Comparison of ENCODE assay signal across 1 cellular context in the genomic region with DNA sequence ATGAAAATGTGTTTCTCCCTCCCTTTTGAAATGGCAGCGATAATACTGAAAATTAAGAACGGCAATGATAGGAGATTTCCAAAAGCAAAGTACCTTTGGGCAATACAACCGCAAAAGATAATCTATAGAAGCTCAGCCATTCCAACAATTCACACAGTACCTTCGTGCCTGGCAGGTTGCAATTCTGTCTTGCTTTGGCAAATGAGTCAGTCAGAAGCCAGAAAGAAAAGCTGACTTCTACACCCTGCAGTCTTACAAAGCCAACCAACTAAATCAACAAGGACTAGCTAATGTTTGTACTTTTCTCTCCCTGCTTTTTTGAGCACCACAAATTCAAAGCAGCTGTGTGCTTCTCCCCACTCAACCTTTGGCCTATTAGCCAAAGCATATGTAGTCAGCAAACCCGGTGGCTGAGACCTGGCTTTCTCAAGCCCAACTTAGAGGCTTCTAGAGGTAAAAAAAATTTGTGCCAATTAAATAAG.
TF ChIP-seq lines count a peak whose summit lies in the region.

No MANE protein-coding gene starts in this region.

TF ChIP-seq in HepG2, 621 proteins besides CTCF, POLR2A, EP300 and RAD21 (continued from another document and continues in another):
- TF ChIP-seq, protein P1, sequence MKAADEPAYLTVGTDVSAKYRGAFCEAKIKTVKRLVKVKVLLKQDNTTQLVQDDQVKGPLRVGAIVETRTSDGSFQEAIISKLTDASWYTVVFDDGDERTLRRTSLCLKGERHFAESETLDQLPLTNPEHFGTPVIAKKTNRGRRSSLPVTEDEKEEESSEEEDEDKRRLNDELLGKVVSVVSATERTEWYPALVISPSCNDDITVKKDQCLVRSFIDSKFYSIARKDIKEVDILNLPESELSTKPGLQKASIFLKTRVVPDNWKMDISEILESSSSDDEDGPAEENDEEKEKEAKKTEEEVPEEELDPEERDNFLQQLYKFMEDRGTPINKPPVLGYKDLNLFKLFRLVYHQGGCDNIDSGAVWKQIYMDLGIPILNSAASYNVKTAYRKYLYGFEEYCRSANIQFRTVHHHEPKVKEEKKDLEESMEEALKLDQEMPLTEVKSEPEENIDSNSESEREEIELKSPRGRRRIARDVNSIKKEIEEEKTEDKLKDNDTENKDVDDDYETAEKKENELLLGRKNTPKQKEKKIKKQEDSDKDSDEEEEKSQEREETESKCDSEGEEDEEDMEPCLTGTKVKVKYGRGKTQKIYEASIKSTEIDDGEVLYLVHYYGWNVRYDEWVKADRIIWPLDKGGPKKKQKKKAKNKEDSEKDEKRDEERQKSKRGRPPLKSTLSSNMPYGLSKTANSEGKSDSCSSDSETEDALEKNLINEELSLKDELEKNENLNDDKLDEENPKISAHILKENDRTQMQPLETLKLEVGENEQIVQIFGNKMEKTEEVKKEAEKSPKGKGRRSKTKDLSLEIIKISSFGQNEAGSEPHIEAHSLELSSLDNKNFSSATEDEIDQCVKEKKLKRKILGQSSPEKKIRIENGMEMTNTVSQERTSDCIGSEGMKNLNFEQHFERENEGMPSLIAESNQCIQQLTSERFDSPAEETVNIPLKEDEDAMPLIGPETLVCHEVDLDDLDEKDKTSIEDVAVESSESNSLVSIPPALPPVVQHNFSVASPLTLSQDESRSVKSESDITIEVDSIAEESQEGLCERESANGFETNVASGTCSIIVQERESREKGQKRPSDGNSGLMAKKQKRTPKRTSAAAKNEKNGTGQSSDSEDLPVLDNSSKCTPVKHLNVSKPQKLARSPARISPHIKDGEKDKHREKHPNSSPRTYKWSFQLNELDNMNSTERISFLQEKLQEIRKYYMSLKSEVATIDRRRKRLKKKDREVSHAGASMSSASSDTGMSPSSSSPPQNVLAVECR (CRISPR knock-in tag; IDR thresholded peaks at IDR 0.05; ENCODE audit: borderline replicate concordance) = peak; percentile 36; the same call in 1 of the 2 replicates
- TF ChIP-seq RORA (CRISPR knock-in tag; IDR thresholded peaks at IDR 0.05) (peak; percentile 72; the same call in 1 of the 2 replicates), TOPORS (CRISPR knock-in tag; IDR thresholded peaks at IDR 0.05) (no peak), FOXJ3 (CRISPR knock-in tag; IDR thresholded peaks at IDR 0.05; ENCODE audit: borderline replicate concordance) (peak; percentile 90; the same call in 1 of the 2 replicates), DPF2 (CRISPR knock-in tag; IDR thresholded peaks at IDR 0.05; ENCODE audit: borderline replicate concordance, low read depth) (peak; percentile 72; the same call in 1 of the 2 replicates), ZNF350 (CRISPR knock-in tag; IDR thresholded peaks at IDR 0.05; ENCODE audit: borderline replicate concordance, low read depth) (peak; percentile 71; the same call in 1 of the 2 replicates), ZNF3 (CRISPR knock-in tag; IDR thresholded peaks at IDR 0.05) (0 out of 2 replicates have a peak, but pooled peaks have one; percentile 43), ZZZ3 (CRISPR knock-in tag; IDR thresholded peaks at IDR 0.05; ENCODE audit: borderline replicate concordance) (no peak), BCL6 (CRISPR knock-in tag; IDR thresholded peaks at IDR 0.05) (peak; percentile 81), SMAD3 (CRISPR knock-in tag; IDR thresholded peaks at IDR 0.05) (peak; percentile 82; the same call in 1 of the 2 replicates), ISL2 (CRISPR knock-in tag; IDR thresholded peaks at IDR 0.05) (peak; percentile 44; the same call in 1 of the 2 replicates), ATF1 (CRISPR knock-in tag; IDR thresholded peaks at IDR 0.05) (peak; percentile 38; the same call in 1 of the 2 replicates), THAP11 (CRISPR knock-in tag; IDR thresholded peaks at IDR 0.05) (peak; percentile 59; the same call in 1 of the 2 replicates), FOXA1 (IDR thresholded peaks at IDR 0.05) (peak; percentile 64), FOXA1 (CRISPR knock-in tag; IDR thresholded peaks at IDR 0.05) (peak; percentile 96), IRF2 (CRISPR knock-in tag; IDR thresholded peaks at IDR 0.05) (peak; percentile 72; the same call in 1 of the 2 replicates), ZNF337 (CRISPR knock-in tag; IDR thresholded peaks at IDR 0.05; ENCODE audit: borderline replicate concordance, low read depth) (no peak), CBX1 (IDR thresholded peaks at IDR 0.05; ENCODE audit: low read depth) (no peak), ZNF367 (CRISPR knock-in tag; IDR thresholded peaks at IDR 0.05; ENCODE audit: borderline replicate concordance) (no peak), ZNF263 (CRISPR knock-in tag; IDR thresholded peaks at IDR 0.05) (no peak), ZNF563 (CRISPR knock-in tag; IDR thresholded peaks at IDR 0.05) (no peak), CENPX (CRISPR knock-in tag; IDR thresholded peaks at IDR 0.05) (no peak), ZNF614 (CRISPR knock-in tag; IDR thresholded peaks at IDR 0.05; ENCODE audit: borderline replicate concordance) (peak; percentile 99), SETDB1 (CRISPR knock-in tag; IDR thresholded peaks at IDR 0.05; ENCODE audit: borderline replicate concordance) (0 out of 2 replicates have a peak, but pooled peaks have one; percentile 28)
- TF ChIP-seq, protein P2, sequence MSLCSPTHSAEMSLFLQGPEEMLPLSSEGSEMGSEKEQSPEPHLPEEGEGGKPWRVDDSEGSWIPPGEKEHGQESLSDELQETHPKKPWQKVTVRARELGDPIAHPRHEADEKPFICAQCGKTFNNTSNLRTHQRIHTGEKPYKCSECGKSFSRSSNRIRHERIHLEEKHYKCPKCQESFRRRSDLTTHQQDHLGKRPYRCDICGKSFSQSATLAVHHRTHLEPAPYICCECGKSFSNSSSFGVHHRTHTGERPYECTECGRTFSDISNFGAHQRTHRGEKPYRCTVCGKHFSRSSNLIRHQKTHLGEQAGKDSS (CRISPR knock-in tag; IDR thresholded peaks at IDR 0.05; ENCODE audit: borderline replicate concordance, low read depth) = peak; percentile 41; the same call in 1 of the 2 replicates
- TF ChIP-seq, protein P3, sequence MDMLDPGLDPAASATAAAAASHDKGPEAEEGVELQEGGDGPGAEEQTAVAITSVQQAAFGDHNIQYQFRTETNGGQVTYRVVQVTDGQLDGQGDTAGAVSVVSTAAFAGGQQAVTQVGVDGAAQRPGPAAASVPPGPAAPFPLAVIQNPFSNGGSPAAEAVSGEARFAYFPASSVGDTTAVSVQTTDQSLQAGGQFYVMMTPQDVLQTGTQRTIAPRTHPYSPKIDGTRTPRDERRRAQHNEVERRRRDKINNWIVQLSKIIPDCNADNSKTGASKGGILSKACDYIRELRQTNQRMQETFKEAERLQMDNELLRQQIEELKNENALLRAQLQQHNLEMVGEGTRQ (IDR thresholded peaks at IDR 0.05; ENCODE audit: low read depth, low read length) = no peak
- TF ChIP-seq, protein P3 (CRISPR knock-in tag; IDR thresholded peaks at IDR 0.05; ENCODE audit: borderline replicate concordance) = no peak
- TF ChIP-seq, protein P4, sequence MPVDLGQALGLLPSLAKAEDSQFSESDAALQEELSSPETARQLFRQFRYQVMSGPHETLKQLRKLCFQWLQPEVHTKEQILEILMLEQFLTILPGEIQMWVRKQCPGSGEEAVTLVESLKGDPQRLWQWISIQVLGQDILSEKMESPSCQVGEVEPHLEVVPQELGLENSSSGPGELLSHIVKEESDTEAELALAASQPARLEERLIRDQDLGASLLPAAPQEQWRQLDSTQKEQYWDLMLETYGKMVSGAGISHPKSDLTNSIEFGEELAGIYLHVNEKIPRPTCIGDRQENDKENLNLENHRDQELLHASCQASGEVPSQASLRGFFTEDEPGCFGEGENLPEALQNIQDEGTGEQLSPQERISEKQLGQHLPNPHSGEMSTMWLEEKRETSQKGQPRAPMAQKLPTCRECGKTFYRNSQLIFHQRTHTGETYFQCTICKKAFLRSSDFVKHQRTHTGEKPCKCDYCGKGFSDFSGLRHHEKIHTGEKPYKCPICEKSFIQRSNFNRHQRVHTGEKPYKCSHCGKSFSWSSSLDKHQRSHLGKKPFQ (CRISPR knock-in tag; IDR thresholded peaks at IDR 0.05; ENCODE audit: insufficient replicate concordance) = no peak
- TF ChIP-seq, protein P5, sequence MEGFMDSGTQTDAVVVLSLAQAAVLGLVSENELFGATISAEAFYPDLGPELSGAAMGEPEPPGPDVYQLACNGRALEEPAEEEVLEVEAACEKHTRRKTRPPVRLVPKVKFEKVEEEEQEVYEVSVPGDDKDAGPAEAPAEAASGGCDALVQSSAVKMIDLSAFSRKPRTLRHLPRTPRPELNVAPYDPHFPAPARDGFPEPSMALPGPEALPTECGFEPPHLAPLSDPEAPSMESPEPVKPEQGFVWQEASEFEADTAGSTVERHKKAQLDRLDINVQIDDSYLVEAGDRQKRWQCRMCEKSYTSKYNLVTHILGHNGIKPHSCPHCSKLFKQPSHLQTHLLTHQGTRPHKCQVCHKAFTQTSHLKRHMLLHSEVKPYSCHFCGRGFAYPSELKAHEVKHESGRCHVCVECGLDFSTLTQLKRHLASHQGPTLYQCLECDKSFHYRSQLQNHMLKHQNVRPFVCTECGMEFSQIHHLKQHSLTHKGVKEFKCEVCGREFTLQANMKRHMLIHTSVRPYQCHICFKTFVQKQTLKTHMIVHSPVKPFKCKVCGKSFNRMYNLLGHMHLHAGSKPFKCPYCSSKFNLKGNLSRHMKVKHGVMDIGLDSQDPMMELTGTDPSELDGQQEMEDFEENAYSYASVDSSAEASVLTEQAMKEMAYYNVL (CRISPR knock-in tag; IDR thresholded peaks at IDR 0.05; ENCODE audit: borderline replicate concordance) = peak; percentile 95
- TF ChIP-seq, protein P6, sequence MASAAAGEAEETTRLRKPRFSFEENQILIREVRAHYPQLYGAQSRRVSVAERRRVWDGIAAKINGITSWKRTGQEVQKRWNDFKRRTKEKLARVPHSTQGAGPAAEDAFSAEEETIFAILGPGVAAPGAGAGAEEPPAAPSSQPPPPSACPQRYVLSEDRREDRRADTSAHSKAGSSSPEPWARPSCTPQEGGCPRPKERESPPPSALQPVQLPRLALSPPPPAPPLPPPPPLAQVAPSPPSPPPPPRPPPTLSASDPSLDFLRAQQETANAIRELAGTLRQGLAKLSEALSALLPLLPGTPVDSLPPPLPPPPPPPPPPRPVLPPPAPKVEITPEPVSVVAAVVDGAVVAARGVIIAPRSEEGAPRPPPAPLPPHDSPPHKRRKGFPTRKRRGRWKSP (CRISPR knock-in tag; IDR thresholded peaks at IDR 0.05) = peak; percentile 35; the same call in 1 of the 2 replicates
- TF ChIP-seq, protein P7, sequence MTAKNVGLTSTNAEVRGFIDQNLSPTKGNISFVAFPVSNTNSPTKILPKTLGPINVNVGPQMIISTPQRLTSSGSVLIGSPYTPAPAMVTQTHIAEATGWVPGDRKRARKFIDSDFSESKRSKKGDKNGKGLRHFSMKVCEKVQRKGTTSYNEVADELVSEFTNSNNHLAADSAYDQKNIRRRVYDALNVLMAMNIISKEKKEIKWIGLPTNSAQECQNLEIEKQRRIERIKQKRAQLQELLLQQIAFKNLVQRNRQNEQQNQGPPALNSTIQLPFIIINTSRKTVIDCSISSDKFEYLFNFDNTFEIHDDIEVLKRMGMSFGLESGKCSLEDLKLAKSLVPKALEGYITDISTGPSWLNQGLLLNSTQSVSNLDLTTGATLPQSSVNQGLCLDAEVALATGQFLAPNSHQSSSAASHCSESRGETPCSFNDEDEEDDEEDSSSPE (CRISPR knock-in tag; IDR thresholded peaks at IDR 0.05) = peak; percentile 59; the same call in 1 of the 2 replicates
- TF ChIP-seq, protein P8, sequence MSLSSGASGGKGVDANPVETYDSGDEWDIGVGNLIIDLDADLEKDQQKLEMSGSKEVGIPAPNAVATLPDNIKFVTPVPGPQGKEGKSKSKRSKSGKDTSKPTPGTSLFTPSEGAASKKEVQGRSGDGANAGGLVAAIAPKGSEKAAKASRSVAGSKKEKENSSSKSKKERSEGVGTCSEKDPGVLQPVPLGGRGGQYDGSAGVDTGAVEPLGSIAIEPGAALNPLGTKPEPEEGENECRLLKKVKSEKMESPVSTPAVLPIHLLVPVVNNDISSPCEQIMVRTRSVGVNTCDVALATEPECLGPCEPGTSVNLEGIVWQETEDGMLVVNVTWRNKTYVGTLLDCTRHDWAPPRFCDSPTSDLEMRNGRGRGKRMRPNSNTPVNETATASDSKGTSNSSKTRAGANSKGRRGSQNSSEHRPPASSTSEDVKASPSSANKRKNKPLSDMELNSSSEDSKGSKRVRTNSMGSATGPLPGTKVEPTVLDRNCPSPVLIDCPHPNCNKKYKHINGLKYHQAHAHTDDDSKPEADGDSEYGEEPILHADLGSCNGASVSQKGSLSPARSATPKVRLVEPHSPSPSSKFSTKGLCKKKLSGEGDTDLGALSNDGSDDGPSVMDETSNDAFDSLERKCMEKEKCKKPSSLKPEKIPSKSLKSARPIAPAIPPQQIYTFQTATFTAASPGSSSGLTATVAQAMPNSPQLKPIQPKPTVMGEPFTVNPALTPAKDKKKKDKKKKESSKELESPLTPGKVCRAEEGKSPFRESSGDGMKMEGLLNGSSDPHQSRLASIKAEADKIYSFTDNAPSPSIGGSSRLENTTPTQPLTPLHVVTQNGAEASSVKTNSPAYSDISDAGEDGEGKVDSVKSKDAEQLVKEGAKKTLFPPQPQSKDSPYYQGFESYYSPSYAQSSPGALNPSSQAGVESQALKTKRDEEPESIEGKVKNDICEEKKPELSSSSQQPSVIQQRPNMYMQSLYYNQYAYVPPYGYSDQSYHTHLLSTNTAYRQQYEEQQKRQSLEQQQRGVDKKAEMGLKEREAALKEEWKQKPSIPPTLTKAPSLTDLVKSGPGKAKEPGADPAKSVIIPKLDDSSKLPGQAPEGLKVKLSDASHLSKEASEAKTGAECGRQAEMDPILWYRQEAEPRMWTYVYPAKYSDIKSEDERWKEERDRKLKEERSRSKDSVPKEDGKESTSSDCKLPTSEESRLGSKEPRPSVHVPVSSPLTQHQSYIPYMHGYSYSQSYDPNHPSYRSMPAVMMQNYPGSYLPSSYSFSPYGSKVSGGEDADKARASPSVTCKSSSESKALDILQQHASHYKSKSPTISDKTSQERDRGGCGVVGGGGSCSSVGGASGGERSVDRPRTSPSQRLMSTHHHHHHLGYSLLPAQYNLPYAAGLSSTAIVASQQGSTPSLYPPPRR (CRISPR knock-in tag; IDR thresholded peaks at IDR 0.05; ENCODE audit: borderline replicate concordance) = peak; percentile 59; the same call in 1 of the 2 replicates
- TF ChIP-seq, protein P9, sequence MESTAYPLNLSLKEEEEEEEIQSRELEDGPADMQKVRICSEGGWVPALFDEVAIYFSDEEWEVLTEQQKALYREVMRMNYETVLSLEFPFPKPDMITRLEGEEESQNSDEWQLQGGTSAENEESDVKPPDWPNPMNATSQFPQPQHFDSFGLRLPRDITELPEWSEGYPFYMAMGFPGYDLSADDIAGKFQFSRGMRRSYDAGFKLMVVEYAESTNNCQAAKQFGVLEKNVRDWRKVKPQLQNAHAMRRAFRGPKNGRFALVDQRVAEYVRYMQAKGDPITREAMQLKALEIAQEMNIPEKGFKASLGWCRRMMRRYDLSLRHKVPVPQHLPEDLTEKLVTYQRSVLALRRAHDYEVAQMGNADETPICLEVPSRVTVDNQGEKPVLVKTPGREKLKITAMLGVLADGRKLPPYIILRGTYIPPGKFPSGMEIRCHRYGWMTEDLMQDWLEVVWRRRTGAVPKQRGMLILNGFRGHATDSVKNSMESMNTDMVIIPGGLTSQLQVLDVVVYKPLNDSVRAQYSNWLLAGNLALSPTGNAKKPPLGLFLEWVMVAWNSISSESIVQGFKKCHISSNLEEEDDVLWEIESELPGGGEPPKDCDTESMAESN (CRISPR knock-in tag; conservative IDR thresholded peaks at IDR 0.05) = 0 out of 2 replicates have a peak, but pooled peaks have one; percentile 27
